8 cellular contexts compared by ENCODE assay signal in genomic region chr13:18599791-18600211, GRCh38.
DNase-seq lines count a peak whose midpoint lies in the region; ATAC-seq and TF ChIP-seq lines count a peak whose summit lies in the region.
"Not testable (repeated sequence)": the region's sequence is repeated elsewhere in the genome, so short reads cannot be mapped to it uniquely, and the experiment has no call there.

No MANE protein-coding gene starts in this region.

- not testable (repeated sequence) for H3K4me1 Mint-ChIP-seq in activated CD4-positive, alpha-beta memory T cell treated with anti-CD3 and anti-CD28 coated beads for 36 hours (ENCODE audit: low read depth); activated naive CD8-positive, alpha-beta T cell treated with anti-CD3 and anti-CD28 coated beads, Interleukin-2, amount 50 U/mL, for 24 hours

- not testable (repeated sequence) for H3K36me3 Mint-ChIP-seq in activated CD4-positive, alpha-beta memory T cell treated with anti-CD3 and anti-CD28 coated beads for 36 hours; activated naive CD8-positive, alpha-beta T cell treated with anti-CD3 and anti-CD28 coated beads, Interleukin-2, amount 50 U/mL, for 24 hours (ENCODE audit: low read depth)

- not testable (repeated sequence) for ATAC-seq in activated naive CD8-positive, alpha-beta T cell treated with anti-CD3 and anti-CD28 coated beads, Interleukin-2, amount 50 U/mL, for 24 hours

- H3K9me3 Mint-ChIP-seq in activated CD4-positive, alpha-beta memory T cell treated with anti-CD3 and anti-CD28 coated beads for 36 hours; activated naive CD8-positive, alpha-beta T cell treated with anti-CD3 and anti-CD28 coated beads, Interleukin-2, amount 50 U/mL, for 24 hours: not testable (repeated sequence)

- CTCF ChIA-PET in activated CD4-positive, alpha-beta memory T cell treated with anti-CD3 and anti-CD28 coated beads for 36 hours (lab: Charles Lee), result not testable (repeated sequence)

- DNase-seq in NCI-H748 (lab: John Stamatoyannopoulos, UW; ENCODE audit: unreplicated experiment), result peak; percentile 82
- DNase-seq in RPMI8226, result peak; percentile 13
- DNase-seq in activated CD4-positive, alpha-beta memory T cell treated with anti-CD3 and anti-CD28 coated beads for 36 hours, result peak; percentile 58
- peak; percentile 12 for DNase-seq in activated naive CD8-positive, alpha-beta T cell treated with anti-CD3 and anti-CD28 coated beads, Interleukin-2, amount 50 U/mL, for 24 hours
- peak; percentile 21 for DNase-seq in iPS-NIHi11 (ENCODE audit: low spot score)
- DNase-seq in stimulated activated CD4-positive, alpha-beta T cell treated with anti-CD3 and anti-CD28 coated beads, Interleukin-2, amount 100 ng/mL, for 48 hours, result peak; percentile 2

- intact Hi-C loops in activated CD4-positive, alpha-beta memory T cell treated with anti-CD3 and anti-CD28 coated beads for 36 hours (cut with micrococcal nuclease), result not testable (repeated sequence)

- TF ChIP-seq CTCF in C4-2B (conservative IDR thresholded peaks at IDR 0.05) (peak; percentile 52), LNCAP (IDR thresholded peaks at IDR 0.05) (peak; percentile 41; the same call in 1 of the 2 replicates)

- not testable (repeated sequence) for H3K27me3 Mint-ChIP-seq in activated CD4-positive, alpha-beta memory T cell treated with anti-CD3 and anti-CD28 coated beads for 36 hours; activated naive CD8-positive, alpha-beta T cell treated with anti-CD3 and anti-CD28 coated beads, Interleukin-2, amount 50 U/mL, for 24 hours

- H3K4me3 Mint-ChIP-seq in activated CD4-positive, alpha-beta memory T cell treated with anti-CD3 and anti-CD28 coated beads for 36 hours; activated naive CD8-positive, alpha-beta T cell treated with anti-CD3 and anti-CD28 coated beads, Interleukin-2, amount 50 U/mL, for 24 hours: not testable (repeated sequence)

- H3K27ac Mint-ChIP-seq in activated CD4-positive, alpha-beta memory T cell treated with anti-CD3 and anti-CD28 coated beads for 36 hours; activated naive CD8-positive, alpha-beta T cell treated with anti-CD3 and anti-CD28 coated beads, Interleukin-2, amount 50 U/mL, for 24 hours: not testable (repeated sequence)

- POLR2A ChIA-PET in activated CD4-positive, alpha-beta memory T cell treated with anti-CD3 and anti-CD28 coated beads for 36 hours (lab: Charles Lee), result not testable (repeated sequence)

- not testable (repeated sequence) for H3K27ac ChIP-seq in C4-2B

Comparison
In these comparisons a context has a peak if more than half of its experiments do, and no peak if none do; other contexts are left out.
1. DNase-seq: peak in every context shown above with its lines; median percentile 82 in NCI-H748; 58 in activated CD4-positive, alpha-beta memory T cell treated with anti-CD3 and anti-CD28 coated beads for 36 hours; 21 in iPS-NIHi11; 13 in RPMI8226; 12 in activated naive CD8-positive, alpha-beta T cell treated with anti-CD3 and anti-CD28 coated beads, Interleukin-2, amount 50 U/mL, for 24 hours; 2 in stimulated activated CD4-positive, alpha-beta T cell treated with anti-CD3 and anti-CD28 coated beads, Interleukin-2, amount 100 ng/mL, for 48 hours.